Comparison of ENCODE assay signal across 14 cellular contexts in genomic region chr11:23932485-23932898, GRCh38.
DNase-seq lines count a peak whose midpoint lies in the region; ATAC-seq and TF ChIP-seq lines count a peak whose summit lies in the region.
"Had no signal": no experiment of that assay in that cellular context is flagged by ENCODE, and none has a peak within 500 bp of the region (broad histone marks: within the 10 kb centered on the region; RNA-seq: fewer than 3 reads in every experiment).

No MANE protein-coding gene starts in this region.

- no peak overlapping the region for H2AK5ac ChIP-seq in mesendoderm (ENCODE audit: low read length)

- no peak for ATAC-seq in HG02970 (IDR thresholded peaks at IDR 0.05; ENCODE audit: low FRiP score, unreplicated experiment)
- ATAC-seq: WTC11 had no signal

- H4K20me1 ChIP-seq in mammary epithelial cell (ENCODE audit: insufficient read depth, low read length), result no peaks in the 10 kb centered on the region

- H3K36me3 ChIP-seq in mammary epithelial cell (ENCODE audit: insufficient read depth, low read length) (no peaks in the 10 kb centered on the region), mesendoderm (ENCODE audit: control insufficient read depth, insufficient read depth, low read length) (no peaks in the 10 kb centered on the region)
- H3K36me3 ChIP-seq: stomach had no signal

- H2BK5ac ChIP-seq in mesendoderm (ENCODE audit: low read length), result no peak overlapping the region

- intact Hi-C loops in mammary epithelial cell (cut with micrococcal nuclease), result no loop called here

- no peak overlapping the region for H4K5ac ChIP-seq in mesendoderm (ENCODE audit: low read length)

- H3K23ac ChIP-seq in mesendoderm (ENCODE audit: low read length), result no peak overlapping the region

- H3K9me3 ChIP-seq in mammary epithelial cell (replicated peaks; ENCODE audit: insufficient read depth, low read length), result no peaks in the 10 kb centered on the region

- H3K27ac ChIP-seq in mammary epithelial cell (ENCODE audit: insufficient read depth, low read depth, low read length) (no peak overlapping the region), mesendoderm (ENCODE audit: low read depth, low read length) (no peak overlapping the region)
- H3K27ac ChIP-seq: stomach had no signal

- H3K4me2 ChIP-seq in mammary epithelial cell (ENCODE audit: insufficient read depth, low read depth, low read length) (no peak overlapping the region), mesendoderm (ENCODE audit: low read length) (no peak overlapping the region)

- no peaks in the 10 kb centered on the region for H3K79me2 ChIP-seq in mammary epithelial cell (ENCODE audit: insufficient read depth, low read length)
- H3K79me2 ChIP-seq in mesendoderm (ENCODE audit: control insufficient read depth, insufficient read depth, low read length), result no peaks in the 10 kb centered on the region

- CTCF ChIA-PET in mammary epithelial cell (lab: Charles Lee; ENCODE audit: low non-redundant PET), result no interaction called here

- H3K4me3 ChIP-seq in mammary epithelial cell (replicated peaks in 1 of 3; ENCODE audit: insufficient read depth in 1 of 3, low read depth in 2 of 3, low read length in 3 of 3) (no peak overlapping the region), mesendoderm (ENCODE audit: low read length) (no peak overlapping the region)
- H3K4me3 ChIP-seq: stomach had no signal

- no peak overlapping the region for H2BK15ac ChIP-seq in mesendoderm (replicated peaks; ENCODE audit: low read depth)

- DNase-seq in LHCN-M2 (ENCODE audit: low read depth) (peak; percentile 75), mammary epithelial cell (peak; percentile 12), mesendoderm (peak; percentile 53), HK-2 (ENCODE audit: unreplicated experiment) (no peak), NCI-H2171 treated with DMSO at 0.1 percent for 48 hours (lab: John Stamatoyannopoulos, UW) (no peak), T-helper 9 cell (no peak)
- DNase-seq: activated gamma-delta T cell treated with Interleukin-2 at 50 U/mL for 16 hours; CD4-positive, CD25-positive, alpha-beta regulatory T cell; effector memory CD4-positive, alpha-beta T cell; NCI-H524 treated with DMSO at 0.1 percent for 48 hours; posterior cingulate gyrus; stomach had no signal

- no peaks in the 10 kb centered on the region for H3K27me3 ChIP-seq in mammary epithelial cell (ENCODE audit: insufficient read depth, low read length)
- no peaks in the 10 kb centered on the region for H3K27me3 ChIP-seq in mesendoderm (ENCODE audit: insufficient read depth, low read length, poor library complexity)
- H3K27me3 ChIP-seq: stomach had no signal

- no peak overlapping the region for H4K8ac ChIP-seq in mesendoderm (ENCODE audit: low read depth, low read length)

- in situ Hi-C loops in mammary epithelial cell (cut with MboI; ENCODE audit: low sequenced_read_pairs in 2 of 2), result no loop called here

- H3K4me1 ChIP-seq in mammary epithelial cell (ENCODE audit: insufficient read depth, low read length), result no peaks in the 10 kb centered on the region
- H3K4me1 ChIP-seq in mesendoderm (ENCODE audit: control insufficient read depth, low read depth, low read length), result no peaks in the 10 kb centered on the region
- H3K4me1 ChIP-seq: stomach had no signal

- H2AFZ ChIP-seq in mammary epithelial cell (ENCODE audit: low read depth, low read length), result no peak overlapping the region

- no peaks in the 10 kb centered on the region for H3K79me1 ChIP-seq in mesendoderm (ENCODE audit: low read length)

- dilution Hi-C loops in mammary epithelial cell (cut with HindIII; ENCODE audit: low sequenced_read_pairs), result no loop called here

- no peak overlapping the region for H2BK120ac ChIP-seq in mesendoderm (ENCODE audit: low read depth, low read length)

- H3K9ac ChIP-seq in mammary epithelial cell (ENCODE audit: insufficient read depth, low read length) (no peak overlapping the region), mesendoderm (ENCODE audit: low read length) (no peak overlapping the region)

- H3K18ac ChIP-seq in mesendoderm (ENCODE audit: low read length), result no peak overlapping the region

- no peak overlapping the region for H3K4ac ChIP-seq in mesendoderm (ENCODE audit: low read depth, low read length)

- TF ChIP-seq CTCF in mammary epithelial cell (conservative IDR thresholded peaks at IDR 0.05 in 1 of 2, IDR thresholded peaks at IDR 0.05 in 1 of 2; ENCODE audit: extremely low read depth in 1 of 2, insufficient read depth in 1 of 2, low read depth in 1 of 2, low read length in 2 of 2), result no peak

- H3K56ac ChIP-seq in mesendoderm (ENCODE audit: low read length), result no peak overlapping the region

- no TSS peak for BruUV-seq in mammary epithelial cell (replicated peaks; lab: Mats Ljungman, UMichigan)

Comparison
In these comparisons a context has a peak if more than half of its experiments do, and no peak if none do; other contexts are left out.
1. DNase-seq: peak in LHCN-M2 (single experiment), mammary epithelial cell (single experiment) and mesendoderm (single experiment); none in HK-2 (single experiment), NCI-H2171 treated with DMSO at 0.1 percent for 48 hours (single experiment) and T-helper 9 cell (single experiment).